1 cellular context compared by ENCODE assay signal in the genomic region with DNA sequence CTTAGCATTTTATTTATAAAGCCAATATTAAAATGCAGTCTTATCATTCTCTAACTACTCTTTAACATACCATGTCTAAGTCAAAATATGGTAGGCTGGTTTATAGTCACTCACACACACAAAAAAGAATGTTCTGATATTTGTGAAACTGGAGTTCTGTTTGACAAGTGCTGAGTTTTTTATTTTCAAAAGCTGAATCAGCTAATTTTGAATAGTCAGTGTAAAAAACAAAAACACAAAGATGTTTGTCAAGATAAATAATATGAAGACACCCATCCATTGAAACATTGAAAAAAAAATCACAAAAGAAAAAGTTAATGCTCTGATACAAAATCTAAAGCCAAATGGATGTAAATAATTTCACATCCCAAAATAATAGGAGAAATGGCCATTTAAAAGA.
A peak's percentile ranks its signal among the peaks of the same experiment; 100 is the strongest.
TF ChIP-seq lines count a peak whose summit lies in the region.

No MANE protein-coding gene starts in this region.

TF ChIP-seq in K562, 482 proteins besides CTCF, POLR2A, EP300 and RAD21 (continued from another document):
- TF ChIP-seq, protein P1, sequence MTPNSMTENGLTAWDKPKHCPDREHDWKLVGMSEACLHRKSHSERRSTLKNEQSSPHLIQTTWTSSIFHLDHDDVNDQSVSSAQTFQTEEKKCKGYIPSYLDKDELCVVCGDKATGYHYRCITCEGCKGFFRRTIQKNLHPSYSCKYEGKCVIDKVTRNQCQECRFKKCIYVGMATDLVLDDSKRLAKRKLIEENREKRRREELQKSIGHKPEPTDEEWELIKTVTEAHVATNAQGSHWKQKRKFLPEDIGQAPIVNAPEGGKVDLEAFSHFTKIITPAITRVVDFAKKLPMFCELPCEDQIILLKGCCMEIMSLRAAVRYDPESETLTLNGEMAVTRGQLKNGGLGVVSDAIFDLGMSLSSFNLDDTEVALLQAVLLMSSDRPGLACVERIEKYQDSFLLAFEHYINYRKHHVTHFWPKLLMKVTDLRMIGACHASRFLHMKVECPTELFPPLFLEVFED (CRISPR knock-in tag; conservative IDR thresholded peaks at IDR 0.05), result no peak
- peak; percentile 87 for TF ChIP-seq C11orf30 (IDR thresholded peaks at IDR 0.05; ENCODE audit: low read depth)
- TF ChIP-seq MAFK (IDR thresholded peaks at IDR 0.05; ENCODE audit: low read length), result peak; percentile 71; the same call in 1 of the 2 replicates
- TF ChIP-seq PRPF4 (IDR thresholded peaks at IDR 0.05; ENCODE audit: insufficient read depth, low read depth, low read length, poor library complexity, severe bottlenecking), result no peak
- no peak for TF ChIP-seq PTBP1 (IDR thresholded peaks at IDR 0.05; ENCODE audit: low read depth, low read length)
